Comparison of ENCODE assay signal across 20 cellular contexts in genomic region chr7:157406971-157407370, GRCh38.
A peak's percentile ranks its signal among the peaks of the same experiment; 100 is the strongest.
DNase-seq lines count a peak whose midpoint lies in the region; ATAC-seq, FAIRE-seq and TF ChIP-seq lines count a peak whose summit lies in the region.
"Had no signal": no experiment of that assay in that cellular context is flagged by ENCODE, and none has a peak within 500 bp of the region (broad histone marks: within the 10 kb centered on the region; RNA-seq: fewer than 3 reads in every experiment).

No MANE protein-coding gene starts in this region.

- H4K20me1 ChIP-seq in HepG2 (ENCODE audit: insufficient read depth, low read length) (no peaks in the 10 kb centered on the region; the same call in 1 of the 2 replicates), osteoblast (ENCODE audit: insufficient read depth, low read length) (peaks cover 2% of the 10 kb centered on the region)

- TF ChIP-seq CTCF in HepG2 (CRISPR knock-in tag; IDR thresholded peaks at IDR 0.05): no peak
- TF ChIP-seq CTCF in right lobe of liver (IDR thresholded peaks at IDR 0.05): no peak
- no peak for TF ChIP-seq CTCF in chondrocyte (IDR thresholded peaks at IDR 0.05)
- TF ChIP-seq CTCF in osteoblast (IDR thresholded peaks at IDR 0.05; ENCODE audit: extremely low read depth, low read depth, low read length): no peak
- TF ChIP-seq CTCF in upper lobe of right lung (IDR thresholded peaks at IDR 0.05): no peak

- BruUV-seq in HepG2 (replicated peaks; lab: Mats Ljungman, UMichigan): no TSS peak

- FAIRE-seq in HepG2 (lab: Jason Lieb, UNC): no peak
- FAIRE-seq: A204.1, GM12878, GM18507 had no signal

- intact Hi-C loops in HepG2 (cut with micrococcal nuclease; ENCODE audit: unreplicated experiment) (no loop called here), right lobe of liver (cut with DNase I) (no loop called here), upper lobe of right lung (cut with DNase I) (no loop called here)

- no peak overlapping the region for H2AFZ ChIP-seq in HepG2 (ENCODE audit: low read length)
- H2AFZ ChIP-seq in osteoblast (ENCODE audit: low read length): no peak overlapping the region

- H3K36me3 ChIP-seq in HepG2 (replicated peaks in 1 of 2; ENCODE audit: control insufficient read depth in 1 of 2, insufficient read depth in 2 of 2, low read length in 2 of 2): peaks cover 2 to 17% of the 10 kb centered on the region in 2 experiments; a peak in 4 of 5 replicates
- H3K36me3 ChIP-seq in right lobe of liver: peaks cover 0 to 13% (median 3%) of the 10 kb centered on the region in 4 donors
- no peaks in the 10 kb centered on the region for H3K36me3 ChIP-seq in osteoblast (ENCODE audit: insufficient read depth, low read length)
- H3K36me3 ChIP-seq in upper lobe of right lung: peaks cover 13% of the 10 kb centered on the region
- H3K36me3 ChIP-seq: HAP-1 had no signal

- H3K4me3 Mint-ChIP-seq in chondrocyte (ENCODE audit: unreplicated experiment): no peak overlapping the region
- H3K4me3 Mint-ChIP-seq: B cell; CD4-positive, alpha-beta T cell had no signal

- H3K9me3 Mint-ChIP-seq in chondrocyte (ENCODE audit: low read depth): no peaks in the 10 kb centered on the region
- H3K9me3 Mint-ChIP-seq: CD4-positive, alpha-beta T cell had no signal

- CTCF ChIA-PET in HepG2 (lab: Yijun Ruan, JAX; ENCODE audit: low intra/inter-chr PET ratio, low total read pairs): no interaction called here

- H3K4me1 ChIP-seq in HepG2 (ENCODE audit: insufficient read depth, low read length) (no peaks in the 10 kb centered on the region), right lobe of liver (no peaks in the 10 kb centered on the region), osteoblast (ENCODE audit: insufficient read depth, low read length) (peaks cover 16% of the 10 kb centered on the region), upper lobe of right lung (no peaks in the 10 kb centered on the region)
- H3K4me1 ChIP-seq: HAP-1 had no signal

- no peaks in the 10 kb centered on the region for H3K9me3 ChIP-seq in HepG2 (ENCODE audit: low read length)
- no peaks in the 10 kb centered on the region for H3K9me3 ChIP-seq in right lobe of liver
- no peaks in the 10 kb centered on the region for H3K9me3 ChIP-seq in osteoblast (ENCODE audit: low read depth, low read length)
- H3K9me3 ChIP-seq in upper lobe of right lung: no peaks in the 10 kb centered on the region
- H3K9me3 ChIP-seq: HAP-1 had no signal

- H3K36me3 Mint-ChIP-seq in chondrocyte (ENCODE audit: low read depth): peaks cover 10% of the 10 kb centered on the region

- TF ChIP-seq POLR2A in HepG2 (IDR thresholded peaks at IDR 0.05; ENCODE audit: insufficient read depth in 1 of 2, low read depth in 2 of 2, low read length in 2 of 2) (no peak), right lobe of liver (IDR thresholded peaks at IDR 0.05) (no peak)

- H3K79me2 ChIP-seq in HepG2 (ENCODE audit: insufficient read depth, low read length) (no peaks in the 10 kb centered on the region), osteoblast (ENCODE audit: insufficient read depth, low read length) (peaks cover 11% of the 10 kb centered on the region)

- no peak overlapping the region for H3K9ac ChIP-seq in HepG2 (ENCODE audit: insufficient read depth, low read depth, low read length)

- TF ChIP-seq EP300 in HepG2 (IDR thresholded peaks at IDR 0.05; ENCODE audit: low read depth in 2 of 2, low read length in 2 of 2) (no peak), HepG2 (CRISPR knock-in tag; IDR thresholded peaks at IDR 0.05; ENCODE audit: borderline replicate concordance) (no peak)

- ATAC-seq in HepG2 (no peak), right lobe of liver (no peak), upper lobe of right lung (no peak), GM19351 (IDR thresholded peaks at IDR 0.05; ENCODE audit: unreplicated experiment) (no peak)
- ATAC-seq: GM12878 had no signal

- no peak overlapping the region for H3K4me2 ChIP-seq in HepG2 (ENCODE audit: low read depth, low read length)
- no peak overlapping the region for H3K4me2 ChIP-seq in osteoblast (ENCODE audit: insufficient read depth, low read length)

- POLR2A ChIA-PET in HepG2 (lab: Yijun Ruan, JAX): no interaction called here

- no peak overlapping the region for H3K27ac Mint-ChIP-seq in chondrocyte (ENCODE audit: unreplicated experiment)
- H3K27ac Mint-ChIP-seq: B cell; CD4-positive, alpha-beta T cell had no signal

- in situ Hi-C loops in HepG2 (cut with HindIII; ENCODE audit: extremely low pct_ligation_motif_present, low pct_unique_long_range_greater_than_20kb): no loop called here

- no peaks in the 10 kb centered on the region for H3K27me3 Mint-ChIP-seq in chondrocyte (ENCODE audit: low read depth)
- H3K27me3 Mint-ChIP-seq: B cell; CD4-positive, alpha-beta T cell had no signal

- TF ChIP-seq RAD21 in HepG2 (CRISPR knock-in tag; IDR thresholded peaks at IDR 0.05): no peak

- H3K4me1 Mint-ChIP-seq in chondrocyte (ENCODE audit: low read depth): peaks cover 8% of the 10 kb centered on the region
- H3K4me1 Mint-ChIP-seq: B cell had no signal

- 99% methylated on average over 13 of the region's 22 CpGs for WGBS in HepG2 (ENCODE audit: low lambda C conversion rate)
- 67% methylated on average over 3 of the region's 22 CpGs for WGBS in right lobe of liver (ENCODE audit: insufficient coverage, low coverage, low lambda C conversion rate, missing lambda C conversion rate)

- H3K27me3 ChIP-seq in HepG2 (ENCODE audit: control insufficient read depth in 1 of 2, insufficient read depth in 2 of 2, low read length in 2 of 2): no peaks in the 10 kb centered on the region
- no peaks in the 10 kb centered on the region for H3K27me3 ChIP-seq in right lobe of liver
- H3K27me3 ChIP-seq in osteoblast (ENCODE audit: insufficient read depth, low read length): no peaks in the 10 kb centered on the region
- no peaks in the 10 kb centered on the region for H3K27me3 ChIP-seq in upper lobe of right lung

- DNase-seq in HepG2 (ENCODE audit: low spot score): no peak
- DNase-seq in right lobe of liver: no peak
- DNase-seq in chondrocyte (ENCODE audit: low spot score): peak; percentile 79
- DNase-seq in osteoblast (ENCODE audit: insufficient read length, low spot score, missing footprints): peak; percentile 34
- DNase-seq in upper lobe of right lung: peak; percentile 53
- DNase-seq in NCI-H2171 treated with DMSO at 0.1 percent for 48 hours (lab: John Stamatoyannopoulos, UW): no peak
- no peak for DNase-seq in NCI-H345 treated with DMSO at 0.1 percent for 48 hours (lab: John Stamatoyannopoulos, UW; ENCODE audit: unreplicated experiment)
- DNase-seq: C1 segment of cervical spinal cord; Calu3; CD4-positive, alpha-beta T cell; DMS79; GOT3; IMR-90 had no signal

- H3K4me3 ChIP-seq in HepG2 (replicated peaks in 1 of 3; ENCODE audit: insufficient read depth in 1 of 3, low read depth in 2 of 3, low read length in 3 of 3) (no peak overlapping the region), right lobe of liver (no peak overlapping the region), osteoblast (ENCODE audit: insufficient read depth, low read length) (no peak overlapping the region), upper lobe of right lung (no peak overlapping the region)
- H3K4me3 ChIP-seq: GM12878, HAP-1 had no signal

- H3K27ac ChIP-seq in HepG2 (ENCODE audit: extremely low read length, insufficient read depth, low read length): no peak overlapping the region
- no peak overlapping the region for H3K27ac ChIP-seq in right lobe of liver
- H3K27ac ChIP-seq in osteoblast (ENCODE audit: low read depth, low read length): no peak overlapping the region
- no peak overlapping the region for H3K27ac ChIP-seq in upper lobe of right lung
- H3K27ac ChIP-seq: HL-60 had no signal

TF ChIP-seq in HepG2, 621 proteins besides CTCF, POLR2A, EP300 and RAD21:
- no peak for TF ChIP-seq CBX2 (IDR thresholded peaks at IDR 0.05; ENCODE audit: low read depth, low read length)
- TF ChIP-seq CBX2 (CRISPR knock-in tag; IDR thresholded peaks at IDR 0.05; ENCODE audit: low read depth): no peak
- no peak for TF ChIP-seq ZIK1 (CRISPR knock-in tag; IDR thresholded peaks at IDR 0.05; ENCODE audit: borderline replicate concordance, low read depth)
- TF ChIP-seq ZNF331 (CRISPR knock-in tag; IDR thresholded peaks at IDR 0.05): peak; percentile 91
- no peak for TF ChIP-seq ZNF264 (CRISPR knock-in tag; IDR thresholded peaks at IDR 0.05)
- TF ChIP-seq ZNF740 (CRISPR knock-in tag; IDR thresholded peaks at IDR 0.05): no peak
- no peak for TF ChIP-seq ZNF451 (CRISPR knock-in tag; IDR thresholded peaks at IDR 0.05)
- no peak for TF ChIP-seq RORA (CRISPR knock-in tag; IDR thresholded peaks at IDR 0.05)
- TF ChIP-seq, protein P1, sequence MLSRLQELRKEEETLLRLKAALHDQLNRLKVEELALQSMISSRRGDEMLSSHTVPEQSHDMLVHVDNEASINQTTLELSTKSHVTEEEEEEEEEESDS (CRISPR knock-in tag; IDR thresholded peaks at IDR 0.05; ENCODE audit: borderline replicate concordance): no peak
- no peak for TF ChIP-seq HOXD1 (CRISPR knock-in tag; IDR thresholded peaks at IDR 0.05)
TF ChIP-seq in HepG2: peak in this region for 1.

Comparison
In these comparisons a context has a peak if more than half of its experiments do, and no peak if none do; other contexts are left out.
1. DNase-seq: peak in chondrocyte (single experiment), osteoblast (single experiment) and upper lobe of right lung (single experiment); none in HepG2 (single experiment), right lobe of liver (0 of 3), NCI-H2171 treated with DMSO at 0.1 percent for 48 hours (single experiment) and NCI-H345 treated with DMSO at 0.1 percent for 48 hours (single experiment).